In genomic region chr2:3557588-3558204, GRCh38 we compare ENCODE assay signal across 8 cellular contexts. TPM values are rescaled to one million over a fixed set of nuclear protein-coding genes. Genes with fewer than 3 reads are reported as not detected.
DNase-seq lines count a peak whose midpoint lies in the region; ATAC-seq, FAIRE-seq and TF ChIP-seq lines count a peak whose summit lies in the region.

No MANE protein-coding gene starts in this region.

- no peaks in the 10 kb centered on the region for H3K9me1 ChIP-seq in endothelial cell of umbilical vein (replicated peaks; ENCODE audit: control insufficient read depth, extremely low read depth, insufficient read depth, low read length)

- H3K9ac ChIP-seq in endothelial cell of umbilical vein (replicated peaks; ENCODE audit: extremely low read depth, insufficient read depth, low read length), result peak overlapping the region; percentile 94

- no peak for FAIRE-seq in endothelial cell of umbilical vein (lab: Jason Lieb, UNC)

- TF ChIP-seq CTCF in endothelial cell of umbilical vein (IDR thresholded peaks at IDR 0.05; ENCODE audit: extremely low read depth in 1 of 2, insufficient read depth in 1 of 2, low read depth in 1 of 2, low read length in 2 of 2) (no peak), neutrophil (IDR thresholded peaks at IDR 0.05) (no peak)

- TSS peak; percentile 72 for BruUV-seq in endothelial cell of umbilical vein (replicated peaks; lab: Mats Ljungman, UMichigan)

- H3K4me3 ChIP-seq in endothelial cell of umbilical vein (replicated peaks in 1 of 3; ENCODE audit: insufficient read depth in 1 of 3, low read depth in 1 of 3, low read length in 3 of 3) (peak overlapping the region; percentile 65 to 96 (median 90)), neutrophil (ENCODE audit: low read depth in 1 of 2, low read length in 1 of 2) (peak overlapping the region; percentile 92 to 93)

- DNase-seq in OCI-M1 (lab: John Stamatoyannopoulos, UW) (peak; percentile 39), endothelial cell of umbilical vein (ENCODE audit: low read depth, low spot score) (peak; percentile 10), KG1 (lab: John Stamatoyannopoulos, UW) (no peak), NCI-H1417 (lab: John Stamatoyannopoulos, UW) (no peak)
- no peak for DNase-seq in activated effector memory CD4-positive, alpha-beta T cell treated with Interleukin-2 at 50 U/mL for 16 hours

- CTCF ChIA-PET in endothelial cell of umbilical vein (lab: Charles Lee), result interaction anchor here (1.2 to 1.7 kb wide), 3 partner anchors 21 to 134 kb away, joined by 3 to 5 read pairs (median 5); partner anchors contain the start of gene ADI1

- intact Hi-C loops in endothelial cell of umbilical vein (cut with micrococcal nuclease), result loop anchor here (1.0 to 2.0 kb wide), 5 partner anchors 18 to 179 kb away; partner anchors contain the start of genes ADI1, RPS7 and TRAPPC12

- H3K36me3 ChIP-seq in endothelial cell of umbilical vein (ENCODE audit: control insufficient read depth in 2 of 2, extremely low read depth in 1 of 2, insufficient read depth in 2 of 2, low read length in 2 of 2), result peaks cover 8 to 20% of the 10 kb centered on the region in 2 experiments
- peaks cover 20% of the 10 kb centered on the region for H3K36me3 ChIP-seq in neutrophil

- H3K4me2 ChIP-seq in endothelial cell of umbilical vein (ENCODE audit: insufficient read depth, low read length), result peak overlapping the region; percentile 99

- peak overlapping the region; percentile 80 for H3K27ac ChIP-seq in endothelial cell of umbilical vein (ENCODE audit: insufficient read depth, low read depth, low read length)
- peak overlapping the region; percentile 85 for H3K27ac ChIP-seq in neutrophil

- H3K4me1 ChIP-seq in endothelial cell of umbilical vein (ENCODE audit: control insufficient read depth, extremely low read depth, insufficient read depth, low read length) (peaks cover 15% of the 10 kb centered on the region), neutrophil (ENCODE audit: control insufficient read depth in 1 of 2, insufficient read depth in 1 of 2, low read depth in 1 of 2, low read length in 1 of 2) (peaks cover 14 to 15% of the 10 kb centered on the region in 2 experiments)

- H3K9me3 ChIP-seq in endothelial cell of umbilical vein (replicated peaks; ENCODE audit: control insufficient read depth, insufficient read depth, low read length) (no peaks in the 10 kb centered on the region), neutrophil (no peaks in the 10 kb centered on the region)

- H2AFZ ChIP-seq in endothelial cell of umbilical vein (ENCODE audit: low read depth, low read length), result peak overlapping the region; percentile 50

- peaks cover 32% of the 10 kb centered on the region for H3K79me2 ChIP-seq in endothelial cell of umbilical vein (ENCODE audit: control insufficient read depth, insufficient read depth, low read length)

- POLR2A ChIA-PET in endothelial cell of umbilical vein (lab: Charles Lee), result interaction anchor here (1.0 to 1.3 kb wide), 2 partner anchors 16 to 18 kb away, joined by 4 read pairs; no protein-coding TSS in a partner anchor

- no peaks in the 10 kb centered on the region for H4K20me1 ChIP-seq in endothelial cell of umbilical vein (replicated peaks; ENCODE audit: control insufficient read depth, extremely low read depth, insufficient read depth, low read length)

- dilution Hi-C loops in endothelial cell of umbilical vein (cut with MboI; ENCODE audit: extremely low pct_ligation_motif_present, low sequenced_read_pairs), result no loop called here

- no peak for TF ChIP-seq POLR2A in endothelial cell of umbilical vein (IDR thresholded peaks at IDR 0.05; ENCODE audit: low read depth, low read length)

- H3K27me3 ChIP-seq in endothelial cell of umbilical vein (ENCODE audit: control insufficient read depth in 2 of 2, insufficient read depth in 2 of 2, low read length in 2 of 2) (no peaks in the 10 kb centered on the region), neutrophil (no peaks in the 10 kb centered on the region)

- ATAC-seq in GM18861 (IDR thresholded peaks at IDR 0.05; ENCODE audit: unreplicated experiment), result peak; percentile 15
- peak; percentile 16 for ATAC-seq in HG02610 (IDR thresholded peaks at IDR 0.05; ENCODE audit: unreplicated experiment)

TF ChIP-seq in endothelial cell of umbilical vein, 7 proteins besides CTCF, POLR2A, EP300 and RAD21:
- TF ChIP-seq MAX (IDR thresholded peaks at IDR 0.05; ENCODE audit: insufficient read depth, insufficient read length), result no peak
- no peak for TF ChIP-seq FOS (IDR thresholded peaks at IDR 0.05; ENCODE audit: borderline replicate concordance, insufficient read depth, low read length)
- no peak for TF ChIP-seq POLR2AphosphoS5 (IDR thresholded peaks at IDR 0.05; ENCODE audit: insufficient read depth, low read depth, low read length)
- no peak for TF ChIP-seq GATA2 (IDR thresholded peaks at IDR 0.05; ENCODE audit: insufficient read depth, insufficient read length, low read depth, low read length)
- TF ChIP-seq JUN (IDR thresholded peaks at IDR 0.05; ENCODE audit: borderline replicate concordance, insufficient read depth, insufficient read length, low read depth), result no peak
- TF ChIP-seq MYC (IDR thresholded peaks at IDR 0.05; ENCODE audit: low read depth, low read length), result no peak
- no peak for TF ChIP-seq EZH2 (IDR thresholded peaks at IDR 0.05; ENCODE audit: borderline replicate concordance, low read depth, low read length, severe bottlenecking)

RNA-seq across cellular contexts. Expression of gene RNASEH1, which starts 0.4 kb away (rescaled TPM):
- total RNA-seq in endothelial cell of umbilical vein, result 30.8 and 31.4 TPM in 2 replicates
- polyA plus RNA-seq in endothelial cell of umbilical vein, result 8.3 and 12.8 TPM in 2 replicates
- polyA plus RNA-seq in endothelial cell of umbilical vein (2011; cell fraction: cytosol; rRNA removed), result 15.5 and 17.7 TPM in 2 replicates
- polyA plus RNA-seq in endothelial cell of umbilical vein (2011; cell fraction: nucleus; rRNA removed), result 10.7 and 14.4 TPM in 2 replicates
- polyA plus RNA-seq in endothelial cell of umbilical vein (2012), result 26.7 and 36.1 TPM in 2 replicates
- 10.6 and 12.7 TPM in 2 replicates for polyA minus RNA-seq in endothelial cell of umbilical vein
- 16.5 TPM for polyA minus RNA-seq in endothelial cell of umbilical vein (2011; cell fraction: cytosol; rRNA and poly(A)+ RNA removed)
- 6.1 and 6.9 TPM in 2 replicates for polyA minus RNA-seq in endothelial cell of umbilical vein (2011; cell fraction: nucleus; rRNA and poly(A)+ RNA removed)

RNA-seq across cellular contexts. Expression of gene RPS7, which starts 17.4 kb away (rescaled TPM):
- 1,506 and 1,544 TPM in 2 replicates for total RNA-seq in endothelial cell of umbilical vein
- polyA plus RNA-seq in endothelial cell of umbilical vein, result 712 and 1,210 TPM in 2 replicates
- 1,730 and 1,737 TPM in 2 replicates for polyA plus RNA-seq in endothelial cell of umbilical vein (2011; cell fraction: cytosol; rRNA removed)
- 533 and 585 TPM in 2 replicates for polyA plus RNA-seq in endothelial cell of umbilical vein (2011; cell fraction: nucleus; rRNA removed)
- polyA plus RNA-seq in endothelial cell of umbilical vein (2012), result 1,981 and 2,150 TPM in 2 replicates
- 252 and 276 TPM in 2 replicates for polyA minus RNA-seq in endothelial cell of umbilical vein
- 328 TPM for polyA minus RNA-seq in endothelial cell of umbilical vein (2011; cell fraction: cytosol; rRNA and poly(A)+ RNA removed)
- 72.1 and 75.3 TPM in 2 replicates for polyA minus RNA-seq in endothelial cell of umbilical vein (2011; cell fraction: nucleus; rRNA and poly(A)+ RNA removed)

RNA-seq across cellular contexts. Expression of gene COLEC11, which starts 37.2 kb away (rescaled TPM):
- total RNA-seq in endothelial cell of umbilical vein, result not detected in 2 replicates
- 0.15 and 0.19 TPM in 2 replicates for polyA plus RNA-seq in endothelial cell of umbilical vein
- 0.15 and 0.17 TPM in 2 replicates for polyA plus RNA-seq in endothelial cell of umbilical vein (2011; cell fraction: cytosol; rRNA removed)
- not detected in 2 replicates for polyA plus RNA-seq in endothelial cell of umbilical vein (2011; cell fraction: nucleus; rRNA removed)
- not detected in 2 replicates for polyA plus RNA-seq in endothelial cell of umbilical vein (2012)
- polyA minus RNA-seq in endothelial cell of umbilical vein, result not detected in 2 replicates
- polyA minus RNA-seq in endothelial cell of umbilical vein (2011; cell fraction: cytosol; rRNA and poly(A)+ RNA removed), result not detected
- polyA minus RNA-seq in endothelial cell of umbilical vein (2011; cell fraction: nucleus; rRNA and poly(A)+ RNA removed), result not detected in 2 replicates

RNA-seq across cellular contexts. Expression of gene ADI1, which starts 38.4 kb away (rescaled TPM):
- 42.6 and 49.7 TPM in 2 replicates for total RNA-seq in endothelial cell of umbilical vein
- 30.5 and 38.6 TPM in 2 replicates for polyA plus RNA-seq in endothelial cell of umbilical vein
- 53.2 and 62.1 TPM in 2 replicates for polyA plus RNA-seq in endothelial cell of umbilical vein (2011; cell fraction: cytosol; rRNA removed)
- polyA plus RNA-seq in endothelial cell of umbilical vein (2011; cell fraction: nucleus; rRNA removed), result 39.2 and 42.6 TPM in 2 replicates
- polyA plus RNA-seq in endothelial cell of umbilical vein (2012), result 44.9 and 57.0 TPM in 2 replicates
- 23.4 and 25.1 TPM in 2 replicates for polyA minus RNA-seq in endothelial cell of umbilical vein
- 29.7 TPM for polyA minus RNA-seq in endothelial cell of umbilical vein (2011; cell fraction: cytosol; rRNA and poly(A)+ RNA removed)
- 12.2 and 17.3 TPM in 2 replicates for polyA minus RNA-seq in endothelial cell of umbilical vein (2011; cell fraction: nucleus; rRNA and poly(A)+ RNA removed)

Comparison
In these comparisons a context has a peak if more than half of its experiments do, and no peak if none do; other contexts are left out.
1. DNase-seq: peak in OCI-M1 (single experiment) and endothelial cell of umbilical vein (single experiment); none in activated effector memory CD4-positive, alpha-beta T cell treated with Interleukin-2 at 50 U/mL for 16 hours (single experiment), KG1 (single experiment) and NCI-H1417 (0 of 3).